26 cellular contexts compared by ENCODE assay signal in the genomic region with DNA sequence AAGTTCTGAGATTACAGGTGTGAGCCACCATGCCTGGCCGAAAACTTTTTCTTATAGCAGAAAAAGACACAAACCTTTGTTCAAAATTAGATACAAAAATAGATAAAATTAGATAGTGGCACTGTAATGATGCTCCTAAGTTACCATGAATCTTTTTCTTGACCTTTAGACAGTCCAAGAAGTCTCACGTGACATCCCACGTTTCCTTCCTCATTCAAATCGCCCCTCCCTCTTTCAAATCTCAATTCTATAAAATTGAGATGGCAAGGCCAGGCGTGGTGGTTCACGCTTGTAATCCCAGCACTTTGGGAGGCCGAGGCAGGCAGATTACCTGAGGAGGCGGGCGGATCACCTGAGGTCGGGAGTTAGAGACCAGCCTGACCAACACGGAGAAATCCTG.
"Had no signal": no experiment of that assay in that cellular context is flagged by ENCODE, and none has a peak within 500 bp of the region (broad histone marks: within the 10 kb centered on the region; RNA-seq: fewer than 3 reads in every experiment).

No MANE protein-coding gene starts in this region.

- ATAC-seq: heart right ventricle had no signal

- H3K27me3 ChIP-seq: esophagus squamous epithelium, heart right ventricle, left lung, pancreas, sigmoid colon, testis had no signal

- DNase-seq: activated CD4-positive, alpha-beta memory T cell treated with anti-CD3 and anti-CD28 coated beads, Interleukin-2, amount 10 ng/mL, durations not matched to agents 7 days and 5 days; activated CD4-positive, alpha-beta T cell treated with anti-CD3 and anti-CD28 coated beads for 1 hour; activated CD4-positive, alpha-beta T cell treated with anti-CD3 and anti-CD28 coated beads, Interleukin-2, amount 10 ng/mL, durations not matched to agents 7 days and 5 days; activated naive CD4-positive, alpha-beta T cell treated with Interleukin-2 at 50 U/mL for 16 hours; activated T-cell treated with anti-CD3 and anti-CD28 coated beads, Interleukin-2, amount 50 U/mL, for 48 hours; dermis blood vessel endothelial cell; effector CD4-positive, alpha-beta T cell; esophagus squamous epithelium; heart right ventricle; kidney glomerular epithelial cell; left lung; naive thymus-derived CD4-positive, alpha-beta T cell; sigmoid colon; small intestine; stimulated activated CD4-positive, alpha-beta T cell treated with anti-CD3 and anti-CD28 coated beads, Interleukin-1b, Interleukin-23, amount 100 ng/mL, for 48 hours; stimulated activated naive CD4-positive, alpha-beta T cell treated with Interleukin-2 at 50 U/mL for 16 hours; T-helper 17 cell; T1000; testis; trophoblast cell had no signal

- H3K9me3 Mint-ChIP-seq: activated CD4-positive, alpha-beta memory T cell treated with anti-CD3 and anti-CD28 coated beads, Interleukin-2, amount 10 ng/mL, durations not matched to agents 7 days and 5 days; activated CD4-positive, alpha-beta T cell treated with anti-CD3 and anti-CD28 coated beads, Interleukin-2, amount 10 ng/mL, durations not matched to agents 7 days and 5 days; activated T-helper 2 cell treated with anti-CD3 and anti-CD28 coated beads, Interferon-gamma antibody, Interleukin-2, Interleukin-4, amounts not matched to agents 10 μg/mL and 5 μg/mL and 100 μg/mL, durations not matched to agents 14 hours and 24 hours and 36 hours; naive thymus-derived CD4-positive, alpha-beta T cell had no signal

- H3K27ac ChIP-seq: epithelial cell of prostate, heart right ventricle, left lung, prostate gland, sigmoid colon, testis had no signal

- H3K36me3 ChIP-seq: esophagus squamous epithelium, heart right ventricle, left lung, pancreas, prostate gland, sigmoid colon had no signal

- H3K4me1 ChIP-seq: esophagus squamous epithelium, heart right ventricle, left lung, prostate gland, sigmoid colon, testis had no signal

- H3K9me3 ChIP-seq: esophagus squamous epithelium, heart right ventricle, left lung, pancreas, prostate gland, sigmoid colon, testis had no signal

- H3K4me3 ChIP-seq: esophagus squamous epithelium, heart right ventricle, left lung, lung, pancreas, prostate gland, sigmoid colon, testis had no signal

- H3K27ac Mint-ChIP-seq: activated CD4-positive, alpha-beta memory T cell treated with anti-CD3 and anti-CD28 coated beads, Interleukin-2, amount 10 ng/mL, durations not matched to agents 7 days and 5 days; activated CD4-positive, alpha-beta T cell treated with anti-CD3 and anti-CD28 coated beads, Interleukin-2, amount 10 ng/mL, durations not matched to agents 7 days and 5 days; activated naive CD8-positive, alpha-beta T cell; activated T-helper 2 cell treated with anti-CD3 and anti-CD28 coated beads, Interferon-gamma antibody, Interleukin-2, Interleukin-4, amounts not matched to agents 10 μg/mL and 5 μg/mL and 100 μg/mL, durations not matched to agents 14 hours and 24 hours and 36 hours; naive thymus-derived CD4-positive, alpha-beta T cell; T-helper 17 cell had no signal

- H3K36me3 Mint-ChIP-seq: activated naive CD8-positive, alpha-beta T cell; naive thymus-derived CD4-positive, alpha-beta T cell had no signal

- H3K4me3 Mint-ChIP-seq: activated CD4-positive, alpha-beta memory T cell treated with anti-CD3 and anti-CD28 coated beads, Interleukin-2, amount 10 ng/mL, durations not matched to agents 7 days and 5 days; activated CD4-positive, alpha-beta T cell treated with anti-CD3 and anti-CD28 coated beads, Interleukin-2, amount 10 ng/mL, durations not matched to agents 7 days and 5 days; activated naive CD8-positive, alpha-beta T cell; naive thymus-derived CD4-positive, alpha-beta T cell; T-helper 17 cell had no signal
